ENCODE assay signal across 24 cellular contexts in the genomic region with DNA sequence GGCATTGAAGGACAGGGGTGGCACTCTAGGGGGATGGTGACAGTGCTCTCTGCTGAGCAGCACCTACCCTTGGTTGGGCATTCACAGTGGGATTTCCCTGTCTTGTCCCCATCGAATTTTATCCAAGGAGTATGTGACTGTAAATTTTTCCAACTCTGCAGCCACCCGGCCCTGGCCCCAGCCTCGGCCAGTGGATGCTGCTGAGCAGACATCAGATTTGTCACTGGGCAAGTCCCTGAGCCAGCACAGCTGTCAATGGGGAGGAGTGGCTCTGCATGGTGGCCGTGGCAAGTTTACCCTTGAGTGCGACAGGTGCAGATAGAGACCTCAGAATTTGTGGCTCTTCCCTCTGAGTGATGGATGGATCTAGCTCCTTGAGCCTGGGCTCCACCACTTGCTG.
"Had no signal": no experiment of that assay in that cellular context is flagged by ENCODE, and none has a peak within 500 bp of the region (broad histone marks: within the 10 kb centered on the region; RNA-seq: fewer than 3 reads in every experiment).

No MANE protein-coding gene starts in this region.

- H3K27me3 ChIP-seq: foreskin keratinocyte, neural progenitor cell, right atrium auricular region had no signal

- H3K36me3 ChIP-seq: esophagus muscularis mucosa, gastroesophageal sphincter, heart left ventricle, neural progenitor cell, prostate gland, right atrium auricular region, stomach, tibial artery had no signal

- H3K9me3 ChIP-seq: esophagus muscularis mucosa, gastroesophageal sphincter, heart left ventricle, prostate gland, right atrium auricular region, stomach, tibial artery had no signal

- ATAC-seq: foreskin keratinocyte; gastroesophageal sphincter; heart left ventricle; left lobe of liver; naive thymus-derived CD4-positive, alpha-beta T cell; sciatic nerve had no signal

- H3K4me3 ChIP-seq: esophagus muscularis mucosa, gastroesophageal sphincter, heart left ventricle, hepatocyte, neural progenitor cell, prostate gland, right atrium auricular region, smooth muscle cell, stomach, tibial artery had no signal

- H3K27ac ChIP-seq: esophagus muscularis mucosa, foreskin keratinocyte, gastroesophageal sphincter, heart left ventricle, hepatocyte, neural progenitor cell, prostate gland, right atrium auricular region, stomach, tibial artery had no signal

- DNase-seq: effector CD8-positive, alpha-beta T cell; foreskin keratinocyte; heart left ventricle; kidney; mesenchymal stem cell; midbrain; naive thymus-derived CD4-positive, alpha-beta T cell; nucleus accumbens; stimulated activated CD4-positive, alpha-beta T cell treated with anti-CD3 and anti-CD28 coated beads, Interleukin-12 subunit alpha, Interleukin-12 subunit beta, amount 100 ng/mL, for 4 hours; stimulated activated CD4-positive, alpha-beta T cell treated with anti-CD3 and anti-CD28 coated beads, Interleukin-1b, Interleukin-23, amount 100 ng/mL, for 48 hours; stimulated activated CD4-positive, alpha-beta T cell treated with anti-CD3 and anti-CD28 coated beads, Interleukin-4, amount 100 ng/mL, for 1 hour; stimulated activated CD8-positive, alpha-beta memory T cell treated with anti-CD3 and anti-CD28 coated beads, Interleukin-4, amount 100 ng/mL, for 48 hours; stimulated activated naive CD4-positive, alpha-beta T cell treated with Interleukin-2 at 50 U/mL for 16 hours; stomach had no signal
